In genomic region chr20:62387219-62387913, GRCh38 we compare ENCODE assay signal across 8 cellular contexts. TPM values are rescaled to one million over a fixed set of nuclear protein-coding genes. Genes with fewer than 3 reads are reported as not detected.
DNase-seq lines count a peak whose midpoint lies in the region; ATAC-seq, FAIRE-seq and TF ChIP-seq lines count a peak whose summit lies in the region.

No MANE protein-coding gene starts in this region.

- TF ChIP-seq POLR2A in Peyer's patch (IDR thresholded peaks at IDR 0.05) (no peak), esophagus squamous epithelium (IDR thresholded peaks at IDR 0.05) (no peak), GM12891 (IDR thresholded peaks at IDR 0.05; ENCODE audit: low read depth, low read length) (no peak)

- H3K9me3 ChIP-seq in Peyer's patch (no peaks in the 10 kb centered on the region), esophagus squamous epithelium (no peaks in the 10 kb centered on the region)

- TF ChIP-seq CTCF in Peyer's patch (IDR thresholded peaks at IDR 0.05): no peak
- peak in 1 of 6 experiments; percentile 3 for TF ChIP-seq CTCF in esophagus squamous epithelium (IDR thresholded peaks at IDR 0.05)
- TF ChIP-seq CTCF in retinal pigment epithelial cell (conservative IDR thresholded peaks at IDR 0.05; ENCODE audit: low read depth, low read length): no peak

- 1 to 3% methylated on average over 19 to 22 of the region's 47 CpGs for WGBS in esophagus squamous epithelium, 2 donors

- H3K4me1 ChIP-seq in Peyer's patch: peaks cover 0 to 23% (median 18%) of the 10 kb centered on the region in 4 donors
- peaks cover 15 to 53% (median 29%) of the 10 kb centered on the region in 3 donors for H3K4me1 ChIP-seq in esophagus squamous epithelium

- ATAC-seq in GM19438 (IDR thresholded peaks at IDR 0.05; ENCODE audit: low read depth, unreplicated experiment) (peak; percentile 7), GM18498 (IDR thresholded peaks at IDR 0.05; ENCODE audit: unreplicated experiment) (no peak), HG03432 (IDR thresholded peaks at IDR 0.05; ENCODE audit: unreplicated experiment) (no peak)

- intact Hi-C loops in esophagus squamous epithelium (cut with DNase I): no loop called here

- H3K27me3 ChIP-seq in Peyer's patch: no peaks in the 10 kb centered on the region
- no peaks in the 10 kb centered on the region for H3K27me3 ChIP-seq in esophagus squamous epithelium

- DNase-seq in Peyer's patch: no peak
- DNase-seq in esophagus squamous epithelium (lab: John Stamatoyannopoulos, UW): no peak
- no peak for DNase-seq in retinal pigment epithelial cell (ENCODE audit: low read depth)
- no peak for DNase-seq in GM12891 (ENCODE audit: insufficient read length, low spot score)
- DNase-seq in midbrain (lab: John Stamatoyannopoulos, UW): no peak

- H3K27ac ChIP-seq in Peyer's patch: peak overlapping the region; percentile 91 to 98 (median 95)
- H3K27ac ChIP-seq in esophagus squamous epithelium: peak overlapping the region; percentile 98 to 99 (median 98)

- H3K4me3 ChIP-seq in Peyer's patch: peak overlapping the region; percentile 72 to 98 (median 84)
- peak overlapping the region; percentile 83 to 100 (median 97) for H3K4me3 ChIP-seq in esophagus squamous epithelium
- H3K4me3 ChIP-seq in retinal pigment epithelial cell (ENCODE audit: low read length): peak overlapping the region; percentile 95

- peaks cover 0 to 14% (median 0%) of the 10 kb centered on the region in 3 donors for H3K36me3 ChIP-seq in Peyer's patch
- peaks cover 0 to 44% (median 10%) of the 10 kb centered on the region in 3 donors for H3K36me3 ChIP-seq in esophagus squamous epithelium

- no peak for FAIRE-seq in GM12891 (lab: Jason Lieb, UNC)

TF ChIP-seq in GM12891, 5 proteins besides CTCF, POLR2A, EP300 and RAD21:
- TF ChIP-seq POU2F2 (IDR thresholded peaks at IDR 0.05; ENCODE audit: low read depth, low read length): no peak
- no peak for TF ChIP-seq PAX5 (IDR thresholded peaks at IDR 0.05; ENCODE audit: insufficient read depth, low read length, severe bottlenecking)
- no peak for TF ChIP-seq SPI1 (IDR thresholded peaks at IDR 0.05; ENCODE audit: low read depth, low read length)
- TF ChIP-seq POLR2AphosphoS5 (IDR thresholded peaks at IDR 0.05; ENCODE audit: low read depth, low read length): no peak; the same call in 1 of the 2 replicates
- no peak for TF ChIP-seq TAF1 (IDR thresholded peaks at IDR 0.05; ENCODE audit: low read depth, low read length)

RNA-seq across cellular contexts. Expression of gene RPS21, which starts 0.5 kb away (rescaled TPM):
- total RNA-seq in Peyer's patch (100 to 1,000 TPM; 507 to 769 (median 622) TPM), esophagus squamous epithelium (1,000 to 10,000 TPM in 3 of 4 donors, 100 to 1,000 TPM in 1; 819 to 3,701 (median 3,102) TPM)
- polyA plus RNA-seq in GM12891 (2012; ENCODE audit: low read depth, missing spikeins): 7,261 TPM

RNA-seq across cellular contexts. Expression of gene CABLES2, which starts 19.7 kb away (rescaled TPM):
- total RNA-seq in Peyer's patch (10 to 100 TPM in 2 of 4 donors, 1 to 10 TPM in 2; 7.2 to 33.8 (median 11.1) TPM), esophagus squamous epithelium (1 to 10 TPM; 2.0 to 3.8 (median 2.2) TPM)
- 4.9 TPM for polyA plus RNA-seq in GM12891 (2012; ENCODE audit: low read depth, missing spikeins)

RNA-seq across cellular contexts. Expression of gene LAMA5, which starts 20.3 kb away (rescaled TPM):
- total RNA-seq in Peyer's patch: 100 to 1,000 TPM in 2 of 4 donors, 10 to 100 TPM in 2; 31.2 to 328 (median 87.3) TPM
- 100 to 1,000 TPM in 2 of 4 donors, 10 to 100 TPM in 2; 60.4 to 127 (median 98.9) TPM for total RNA-seq in esophagus squamous epithelium
- polyA plus RNA-seq in GM12891 (2012; ENCODE audit: low read depth, missing spikeins): 1.3 TPM

RNA-seq across cellular contexts. Expression of gene RBBP8NL, which starts 40.0 kb away (rescaled TPM):
- 10 to 100 TPM in 3 of 4 donors, 1 to 10 TPM in 1; 6.6 to 26.7 (median 13.4) TPM for total RNA-seq in Peyer's patch
- total RNA-seq in esophagus squamous epithelium: 1 to 10 TPM; 1.1 to 6.2 (median 4.0) TPM
- polyA plus RNA-seq in GM12891 (2012; ENCODE audit: low read depth, missing spikeins): not detected
